ENCODE assay signal across 14 cellular contexts in the genomic region with DNA sequence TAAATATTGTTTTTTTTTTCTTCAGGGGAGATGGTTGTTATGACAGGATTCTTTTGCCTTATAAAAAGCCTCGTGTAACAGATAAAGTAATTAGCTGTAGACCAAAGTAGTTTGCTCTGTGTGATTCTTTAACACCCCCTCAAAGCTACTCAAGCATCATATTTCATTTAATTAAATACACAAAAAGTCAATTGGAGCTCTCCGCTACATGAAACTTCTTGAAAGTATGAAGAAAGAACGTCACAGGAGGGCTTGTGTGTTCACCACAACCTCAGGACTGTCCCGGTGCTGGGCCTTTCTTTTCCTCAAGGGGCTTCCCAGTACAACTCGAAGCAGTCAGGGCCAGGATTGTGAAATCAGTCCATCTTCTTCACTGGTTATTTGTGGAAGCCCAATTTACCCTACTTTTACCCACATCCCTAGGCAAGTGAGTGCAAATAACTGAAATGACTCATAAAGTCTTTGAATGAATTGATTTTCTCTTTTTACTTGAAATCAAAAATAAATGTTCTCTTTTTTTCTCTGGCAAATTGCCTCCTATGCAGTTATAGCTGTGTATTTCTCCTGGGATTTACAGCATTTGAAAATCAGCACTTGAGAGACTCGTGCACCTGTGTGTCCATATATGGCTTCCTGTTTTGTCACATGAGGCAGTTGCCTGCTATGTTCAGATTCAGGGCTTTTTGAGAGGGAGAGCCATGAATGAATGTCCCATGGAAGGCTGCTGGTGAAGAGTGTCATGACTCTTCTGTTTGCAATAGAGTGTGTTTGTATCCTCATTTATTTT. TPM values are rescaled to one million over a fixed set of nuclear protein-coding genes. Genes with fewer than 3 reads are reported as not detected.
DNase-seq lines count a peak whose midpoint lies in the region; ATAC-seq and TF ChIP-seq lines count a peak whose summit lies in the region.
"Had no signal": no experiment of that assay in that cellular context is flagged by ENCODE, and none has a peak within 500 bp of the region (broad histone marks: within the 10 kb centered on the region; RNA-seq: fewer than 3 reads in every experiment).

No MANE protein-coding gene starts in this region.

- no peak overlapping the region for H3K27ac Mint-ChIP-seq in type B pancreatic cell
- H3K27ac Mint-ChIP-seq: dendritic cell treated with granulocyte-macrophage colony-stimulating factor and Interleukin-4, amounts not matched to agents 40 ng/mL and 50 ng/mL, for 4 days had no signal

- H3K4me1 ChIP-seq in Karpas-422 (ENCODE audit: low read length) = peaks cover 45% of the 10 kb centered on the region
- H3K4me1 ChIP-seq in foreskin keratinocyte = no peaks in the 10 kb centered on the region
- peaks cover 3% of the 10 kb centered on the region; the same call in 1 of the 2 replicates for H3K4me1 ChIP-seq in HAP-1
- H3K4me1 ChIP-seq in BE2C = no peaks in the 10 kb centered on the region

- no peaks in the 10 kb centered on the region for H3K9me2 ChIP-seq in Karpas-422 (replicated peaks; ENCODE audit: insufficient read depth, low read length)

- H3K27ac ChIP-seq in Karpas-422 (ENCODE audit: low read length) (peak overlapping the region; percentile 93), foreskin keratinocyte (no peak overlapping the region)
- H3K27ac ChIP-seq: HL-60 had no signal

- H3K9me3 ChIP-seq in Karpas-422 (ENCODE audit: low read length) (no peaks in the 10 kb centered on the region), HAP-1 (no peaks in the 10 kb centered on the region), BE2C (no peaks in the 10 kb centered on the region)

- H3K36me3 Mint-ChIP-seq in type B pancreatic cell = no peaks in the 10 kb centered on the region

- no peaks in the 10 kb centered on the region for H3K27me3 Mint-ChIP-seq in type B pancreatic cell
- H3K27me3 Mint-ChIP-seq: dendritic cell treated with granulocyte-macrophage colony-stimulating factor and Interleukin-4, amounts not matched to agents 40 ng/mL and 50 ng/mL, for 4 days had no signal

- H3K27me3 ChIP-seq in Karpas-422 (ENCODE audit: low read length) (no peaks in the 10 kb centered on the region), foreskin keratinocyte (no peaks in the 10 kb centered on the region), HAP-1 (ENCODE audit: low read depth) (no peaks in the 10 kb centered on the region), BE2C (no peaks in the 10 kb centered on the region)

- peak overlapping the region; percentile 43 for H3K9ac ChIP-seq in Karpas-422 (ENCODE audit: low read length)

- no peaks in the 10 kb centered on the region for H3K9me3 Mint-ChIP-seq in type B pancreatic cell
- H3K9me3 Mint-ChIP-seq: dendritic cell treated with granulocyte-macrophage colony-stimulating factor and Interleukin-4, amounts not matched to agents 40 ng/mL and 50 ng/mL, for 4 days had no signal

- H3K36me3 ChIP-seq in Karpas-422 (ENCODE audit: insufficient read depth, low read length) (no peaks in the 10 kb centered on the region), HAP-1 (replicated peaks) (no peaks in the 10 kb centered on the region), BE2C (no peaks in the 10 kb centered on the region)

- peaks cover 6% of the 10 kb centered on the region for H3K4me1 Mint-ChIP-seq in type B pancreatic cell (ENCODE audit: unreplicated experiment)

- H3K4me2 ChIP-seq in Karpas-422 (ENCODE audit: low read depth, low read length, poor library complexity, severe bottlenecking) = peak overlapping the region; percentile 78

- DNase-seq in Karpas-422 (peak; percentile 94), putamen (ENCODE audit: low spot score) (peak; percentile 20), foreskin keratinocyte (no peak), HAP-1 (ENCODE audit: low spot score in 2 of 2) (no peak), BE2C (no peak), type B pancreatic cell (ENCODE audit: extremely low spot score, unreplicated experiment) (no peak)
- DNase-seq: activated T-cell treated with anti-CD3 and anti-CD28 coated beads for 4 hours, posterior cingulate gyrus had no signal

- ATAC-seq in GM19023 (IDR thresholded peaks at IDR 0.05; ENCODE audit: unreplicated experiment) = peak; percentile 60
- ATAC-seq in HG02678 (IDR thresholded peaks at IDR 0.05; ENCODE audit: unreplicated experiment) = peak; percentile 65
- ATAC-seq in foreskin keratinocyte = no peak

- in situ Hi-C loops in HAP-1 (cut with MboI; ENCODE audit: low sequenced_read_pairs) = no loop called here

- peak overlapping the region; percentile 22; the same call in 1 of the 2 replicates for H2AFZ ChIP-seq in Karpas-422 (ENCODE audit: low read length)

- H3K4me3 Mint-ChIP-seq in type B pancreatic cell = no peak overlapping the region
- H3K4me3 Mint-ChIP-seq: dendritic cell treated with granulocyte-macrophage colony-stimulating factor and Interleukin-4, amounts not matched to agents 40 ng/mL and 50 ng/mL, for 4 days had no signal

- H3K4me3 ChIP-seq in Karpas-422 (ENCODE audit: low read length) (peak overlapping the region; percentile 58), HAP-1 (no peak overlapping the region), BE2C (ENCODE audit: low read depth, low read length) (no peak overlapping the region)

- H3K79me2 ChIP-seq in Karpas-422 (ENCODE audit: low read length) = no peaks in the 10 kb centered on the region

- H4K20me1 ChIP-seq in Karpas-422 (ENCODE audit: insufficient read depth, low read depth, low read length) = no peaks in the 10 kb centered on the region

- TF ChIP-seq CTCF in foreskin keratinocyte (conservative IDR thresholded peaks at IDR 0.05) = no peak
- TF ChIP-seq CTCF in BE2C (IDR thresholded peaks at IDR 0.05; ENCODE audit: low read depth, low read length) = no peak
- TF ChIP-seq CTCF in type B pancreatic cell (conservative IDR thresholded peaks at IDR 0.05) = no peak

RNA-seq across cellular contexts. Expression of a gene that starts 48.6 kb away (rescaled TPM):
- 5.1 and 11.2 TPM in 2 replicates for total RNA-seq in Karpas-422 (2014; rRNA removed; shearing (Covaris generic); ENCODE audit: low replicate concordance)
- total RNA-seq in foreskin keratinocyte (not detected in 2 replicates), type B pancreatic cell (ENCODE audit: low replicate concordance) (not detected in 2 replicates)
- not detected in 2 replicates for polyA plus RNA-seq in foreskin keratinocyte
- polyA plus RNA-seq in BE2C (2012; ENCODE audit: insufficient read depth, insufficient read length, low read depth) = not detected
- total RNA-seq: NCI-H460; T-helper 1 cell treated with Interleukin-12 subunit alpha and Interleukin-12 subunit beta and Interleukin-4 antibody, amounts not matched to agents 30 ng/mL and 1 ng/mL, for 36 hours had no signal

Comparison
In these comparisons a context has a peak if more than half of its experiments do, and no peak if none do; other contexts are left out.
1. DNase-seq: peak in Karpas-422 (single experiment) and putamen (single experiment); none in foreskin keratinocyte (0 of 2), HAP-1 (0 of 2), BE2C (single experiment) and type B pancreatic cell (single experiment).